Comparison of ENCODE assay signal across 17 cellular contexts in genomic region chr4:175531405-175532091, GRCh38.
DNase-seq lines count a peak whose midpoint lies in the region; ATAC-seq and TF ChIP-seq lines count a peak whose summit lies in the region.
"Had no signal": no experiment of that assay in that cellular context is flagged by ENCODE, and none has a peak within 500 bp of the region (broad histone marks: within the 10 kb centered on the region; RNA-seq: fewer than 3 reads in every experiment).

No MANE protein-coding gene starts in this region.

- ATAC-seq in IMR-90 (ENCODE audit: low read depth), result peak; percentile 62
- ATAC-seq in left lung, result peak; percentile 62
- ATAC-seq: mucosa of descending colon had no signal

- H3K9me1 ChIP-seq in IMR-90 (ENCODE audit: insufficient read depth, low read length), result no peaks in the 10 kb centered on the region

- 0 out of 2 replicates have a peak overlapping the region, but pooled peaks have one; percentile 52 for H2BK120ac ChIP-seq in IMR-90 (ENCODE audit: low read depth, low read length)

- H3K79me1 ChIP-seq in IMR-90 (ENCODE audit: low read depth in 1 of 2, low read length in 2 of 2), result no peaks in the 10 kb centered on the region

- no peak overlapping the region for H3K14ac ChIP-seq in IMR-90 (replicated peaks; ENCODE audit: low read depth, low read length)

- in situ Hi-C loops in IMR-90 (cut with MboI; ENCODE audit: low sequenced_read_pairs) (loop anchor here (25.0 kb wide), 2 partner anchors 769 to 1169 kb away; no protein-coding TSS in a partner anchor), HAP-1 (cut with MboI; ENCODE audit: low sequenced_read_pairs) (no loop called here)

- no peak overlapping the region for H3K56ac ChIP-seq in IMR-90 (ENCODE audit: extremely low read depth, insufficient read depth, low read length)

- H3K27ac ChIP-seq in IMR-90 (ENCODE audit: insufficient read depth, low read length), result no peak overlapping the region
- H3K27ac ChIP-seq in left lung, result no peak overlapping the region
- H3K27ac ChIP-seq: BLaER1 treated with 17β-estradiol and CSF1 and Interleukin-3, amounts not matched to agents 10 nM and 100 nM; uterus had no signal

- no peak for TF ChIP-seq POLR2A in IMR-90 (IDR thresholded peaks at IDR 0.05; ENCODE audit: low read depth, low read length)

- H3K27me3 ChIP-seq in BJ (ENCODE audit: control insufficient read depth, insufficient read depth, low read length) (no peaks in the 10 kb centered on the region), IMR-90 (ENCODE audit: control insufficient read depth, insufficient read depth, low read length) (no peaks in the 10 kb centered on the region), left lung (no peaks in the 10 kb centered on the region), HAP-1 (ENCODE audit: low read depth) (no peaks in the 10 kb centered on the region)
- H3K27me3 ChIP-seq: BLaER1 treated with 17β-estradiol and CSF1 and Interleukin-3, amounts not matched to agents 10 nM and 100 nM; uterus had no signal

- H3K9me3 ChIP-seq in IMR-90 (ENCODE audit: control insufficient read depth, insufficient read depth, low read length) (peaks cover 2% of the 10 kb centered on the region; the same call in 1 of the 2 replicates), left lung (no peaks in the 10 kb centered on the region), HAP-1 (no peaks in the 10 kb centered on the region)
- H3K9me3 ChIP-seq: uterus had no signal

- H2AFZ ChIP-seq in IMR-90 (replicated peaks; ENCODE audit: low read length, poor library complexity), result no peak overlapping the region

- no peak overlapping the region for H4K5ac ChIP-seq in IMR-90 (ENCODE audit: low read depth, low read length)

- BruUV-seq in IMR-90 (replicated peaks; lab: Mats Ljungman, UMichigan), result no TSS peak

- no peak overlapping the region for H2AK5ac ChIP-seq in IMR-90 (ENCODE audit: low read depth, low read length)

- TF ChIP-seq CTCF in BJ (IDR thresholded peaks at IDR 0.05; ENCODE audit: insufficient read depth, low read depth, low read length), result no peak
- TF ChIP-seq CTCF in IMR-90 (conservative IDR thresholded peaks at IDR 0.05; ENCODE audit: low read depth, low read length), result no peak
- no peak for TF ChIP-seq CTCF in cardiac fibroblast (IDR thresholded peaks at IDR 0.05; ENCODE audit: low read depth, low read length)
- TF ChIP-seq CTCF in left lung (IDR thresholded peaks at IDR 0.05), result no peak

- H3K4me1 ChIP-seq in IMR-90 (ENCODE audit: control insufficient read depth, insufficient read depth, low read length) (no peaks in the 10 kb centered on the region), left lung (no peaks in the 10 kb centered on the region), HAP-1 (no peaks in the 10 kb centered on the region)
- H3K4me1 ChIP-seq: BLaER1 treated with 17β-estradiol and CSF1 and Interleukin-3, amounts not matched to agents 10 nM and 100 nM had no signal

- H2BK5ac ChIP-seq in IMR-90 (ENCODE audit: low read depth, low read length, poor library complexity, severe bottlenecking), result no peak overlapping the region

- peak overlapping the region; percentile 82; the same call in 1 of the 2 replicates for H2BK20ac ChIP-seq in IMR-90 (ENCODE audit: low read depth, low read length)

- H4K91ac ChIP-seq in IMR-90 (ENCODE audit: insufficient read depth, low read depth, low read length), result no peak overlapping the region

- POLR2A ChIA-PET in BJ (lab: Charles Lee), result no interaction called here
- POLR2A ChIA-PET in IMR-90 (lab: Charles Lee; ENCODE audit: unreplicated experiment), result no interaction called here

- H3K9ac ChIP-seq in IMR-90 (ENCODE audit: low read depth, low read length), result no peak overlapping the region
- H3K9ac ChIP-seq: BLaER1 treated with 17β-estradiol and CSF1 and Interleukin-3, amounts not matched to agents 10 nM and 100 nM had no signal

- H3K4ac ChIP-seq in IMR-90 (ENCODE audit: low read depth, low read length), result no peak overlapping the region

- no peak overlapping the region for H2AK9ac ChIP-seq in IMR-90 (replicated peaks; ENCODE audit: low read depth, low read length, poor library complexity)

- no peak overlapping the region for H4K8ac ChIP-seq in IMR-90 (ENCODE audit: low read depth in 2 of 2, low read length in 2 of 2)

- CTCF ChIA-PET in BJ (lab: Yijun Ruan, JAX) (no interaction called here), IMR-90 (lab: Yijun Ruan, JAX) (no interaction called here)

- H3K36me3 ChIP-seq in BJ (ENCODE audit: control insufficient read depth, insufficient read depth, low read length) (no peaks in the 10 kb centered on the region), IMR-90 (ENCODE audit: control insufficient read depth, insufficient read depth, low read length) (no peaks in the 10 kb centered on the region), left lung (no peaks in the 10 kb centered on the region), HAP-1 (replicated peaks) (no peaks in the 10 kb centered on the region)
- H3K36me3 ChIP-seq: BLaER1 treated with 17β-estradiol and CSF1 and Interleukin-3, amounts not matched to agents 10 nM and 100 nM; uterus had no signal

- dilution Hi-C loops in IMR-90 (cut with HindIII; ENCODE audit: low sequenced_read_pairs, unreplicated experiment), result no loop called here

- no peak overlapping the region for H3K18ac ChIP-seq in IMR-90 (ENCODE audit: low read depth, low read length)

- no peak overlapping the region for H3K4me2 ChIP-seq in IMR-90 (ENCODE audit: low read depth, low read length)
- H3K4me2 ChIP-seq: BLaER1 treated with 17β-estradiol and CSF1 and Interleukin-3, amounts not matched to agents 10 nM and 100 nM had no signal

- H3K4me3 ChIP-seq in BJ (ENCODE audit: low read depth, low read length) (no peak overlapping the region), IMR-90 (ENCODE audit: insufficient read depth, low read depth, low read length) (no peak overlapping the region), cardiac fibroblast (replicated peaks in 1 of 2; ENCODE audit: low read depth in 2 of 2, low read length in 2 of 2) (no peak overlapping the region), left lung (no peak overlapping the region), HAP-1 (no peak overlapping the region)
- H3K4me3 ChIP-seq: BLaER1 treated with 17β-estradiol and CSF1 and Interleukin-3, amounts not matched to agents 10 nM and 100 nM; mucosa of descending colon; uterus had no signal

- H2BK15ac ChIP-seq in IMR-90 (ENCODE audit: low read depth, low read length), result no peak overlapping the region

- no peak overlapping the region for H3K23ac ChIP-seq in IMR-90 (ENCODE audit: low read depth, low read length)

- no CpG with 5 or more reads among the region's 4 CpGs for WGBS in IMR-90 (ENCODE audit: extremely low coverage in 2 of 2, insufficient read length in 1 of 2), 2 experiments

- no peaks in the 10 kb centered on the region for H4K20me1 ChIP-seq in IMR-90 (ENCODE audit: insufficient read depth, low read length)
- H4K20me1 ChIP-seq: BLaER1 treated with 17β-estradiol and CSF1 and Interleukin-3, amounts not matched to agents 10 nM and 100 nM had no signal

- TF ChIP-seq RAD21 in IMR-90 (IDR thresholded peaks at IDR 0.05; ENCODE audit: low read length), result no peak

- intact Hi-C loops in IMR-90 (cut with micrococcal nuclease), result loop anchor here (10.0 kb wide), 1 partner anchor 117 kb away; no protein-coding TSS in a partner anchor
- intact Hi-C loops in left lung (cut with DNase I), result no loop called here

- peak; percentile 19 for DNase-seq in BJ (ENCODE audit: low read depth)
- DNase-seq in IMR-90, result peak; percentile 72
- DNase-seq in cardiac fibroblast (ENCODE audit: low read depth in 2 of 2), result peak; percentile 1 to 84
- no peak for DNase-seq in left lung
- DNase-seq in SIG-M5 (lab: John Stamatoyannopoulos, UW), result no peak
- no peak for DNase-seq in HAP-1 (ENCODE audit: low spot score in 2 of 2)
- DNase-seq in SKM-1 (lab: John Stamatoyannopoulos, UW; ENCODE audit: unreplicated experiment), result no peak
- DNase-seq in T-helper 9 cell, result no peak
- DNase-seq: activated naive CD4-positive, alpha-beta T cell treated with anti-CD3 and anti-CD28 coated beads for 36 hours; erythroblast; H9; mucosa of descending colon; NCI-H2171; NK-92 treated with Interleukin-12 subunit alpha and Interleukin-12 subunit beta, amount 100 ng/mL, for 24 hours; stimulated activated CD4-positive, alpha-beta T cell treated with anti-CD3 and anti-CD28 coated beads, Interleukin-2, amount 100 ng/mL, for 48 hours; uterus had no signal

TF ChIP-seq in IMR-90, 13 proteins besides CTCF, POLR2A, EP300 and RAD21:
- TF ChIP-seq FOS (IDR thresholded peaks at IDR 0.05; ENCODE audit: low read depth, low read length) (peak; percentile 66; the same call in 1 of the 2 replicates), BHLHE40 (IDR thresholded peaks at IDR 0.05; ENCODE audit: low read depth, low read length) (no peak)

Comparison
In these comparisons a context has a peak if more than half of its experiments do, and no peak if none do; other contexts are left out.
1. DNase-seq: peak in BJ (single experiment), IMR-90 (single experiment) and cardiac fibroblast (2 of 2); none in left lung (0 of 2), SIG-M5 (single experiment), HAP-1 (0 of 2), SKM-1 (single experiment) and T-helper 9 cell (single experiment).